ENCODE assay signal across 9 cellular contexts in the genomic region with DNA sequence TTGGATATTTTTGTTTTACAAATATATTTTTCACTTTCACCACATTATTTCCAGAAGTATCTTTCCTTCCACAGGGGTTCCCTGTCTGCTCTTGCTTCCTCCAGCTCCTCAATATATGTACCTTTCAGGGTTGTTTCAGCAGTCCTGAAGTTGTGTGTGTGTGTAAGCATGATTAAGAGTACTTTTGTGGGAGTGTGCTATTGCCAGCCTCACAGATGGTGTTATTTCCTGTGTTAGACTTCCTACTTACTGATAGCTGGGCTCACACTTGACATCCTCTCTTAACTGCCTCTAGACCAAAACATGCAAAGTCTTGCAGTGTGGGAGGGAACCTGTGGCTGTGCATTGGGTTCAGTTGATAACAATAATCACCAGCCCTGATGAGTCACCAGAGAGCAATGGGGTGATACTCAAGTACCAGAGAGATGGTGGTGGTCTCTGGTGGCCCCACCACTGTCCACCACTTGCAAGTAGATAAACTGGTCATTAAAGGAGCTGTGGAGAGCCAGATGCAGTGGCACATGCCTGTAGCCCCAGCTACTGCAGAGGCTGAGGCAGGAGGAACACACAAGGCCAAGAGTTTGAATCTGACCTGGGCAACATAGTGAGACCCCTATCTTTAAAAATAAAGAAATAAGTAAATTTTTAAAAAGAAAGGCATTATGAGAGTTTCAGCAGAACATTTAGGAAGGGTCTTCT.
DNase-seq lines count a peak whose midpoint lies in the region; ATAC-seq and TF ChIP-seq lines count a peak whose summit lies in the region.
"Had no signal": no experiment of that assay in that cellular context is flagged by ENCODE, and none has a peak within 500 bp of the region (broad histone marks: within the 10 kb centered on the region; RNA-seq: fewer than 3 reads in every experiment).

No MANE protein-coding gene starts in this region.

- H3K4me3 ChIP-seq in heart left ventricle (no peak overlapping the region), left ventricle myocardium inferior (no peak overlapping the region)
- H3K4me3 ChIP-seq: cardiac muscle cell had no signal

- ATAC-seq in heart left ventricle = peak in 3 of 4 donors; percentile 16 to 79 (median 78)
- peak; percentile 83 for ATAC-seq in HG03097 (IDR thresholded peaks at IDR 0.05; ENCODE audit: low FRiP score, unreplicated experiment)

- H3K9me3 ChIP-seq in heart left ventricle (no peaks in the 10 kb centered on the region), left ventricle myocardium inferior (replicated peaks) (no peaks in the 10 kb centered on the region)

- H3K27me3 ChIP-seq in heart left ventricle (peaks cover 0 to 4% (median 0%) of the 10 kb centered on the region in 9 donors), left ventricle myocardium inferior (ENCODE audit: low read depth) (no peaks in the 10 kb centered on the region)
- H3K27me3 ChIP-seq: cardiac muscle cell had no signal

- TF ChIP-seq CTCF in heart left ventricle (IDR thresholded peaks at IDR 0.05) (no peak), left ventricle myocardium inferior (IDR thresholded peaks at IDR 0.05; ENCODE audit: borderline replicate concordance) (no peak)

- TF ChIP-seq POLR2A in heart left ventricle (IDR thresholded peaks at IDR 0.05) = no peak

- DNase-seq in heart left ventricle = no peak
- no peak for DNase-seq in left ventricle myocardium inferior
- peak; percentile 94 for DNase-seq in SKM-1 treated with dmso at 0.1 percent for 144 hours (lab: John Stamatoyannopoulos, UW; ENCODE audit: unreplicated experiment)
- peak; percentile 49 for DNase-seq in central memory CD4-positive, alpha-beta T cell
- peak; percentile 14 to 18 for DNase-seq in stimulated activated CD8-positive, alpha-beta memory T cell treated with anti-CD3 and anti-CD28 coated beads, Interleukin-4, amount 100 ng/mL, for 4 hours (ENCODE audit: low read depth in 2 of 2, low spot score in 1 of 2)
- DNase-seq in cerebellar nuclear complex (lab: John Stamatoyannopoulos, UW) = no peak
- no peak for DNase-seq in putamen (ENCODE audit: low spot score)

- H3K27ac ChIP-seq in heart left ventricle (peak overlapping the region in 1 of 12 donors; percentile 61), left ventricle myocardium inferior (replicated peaks) (no peak overlapping the region)
- H3K27ac ChIP-seq: cardiac muscle cell had no signal

- intact Hi-C loops in heart left ventricle (cut with DNase I) (no loop called here), left ventricle myocardium inferior (cut with micrococcal nuclease) (no loop called here)

- H3K36me3 ChIP-seq in heart left ventricle (no peaks in the 10 kb centered on the region), left ventricle myocardium inferior (no peaks in the 10 kb centered on the region)
- H3K36me3 ChIP-seq: cardiac muscle cell had no signal

- peaks cover 0 to 24% (median 0%) of the 10 kb centered on the region in 12 donors for H3K4me1 ChIP-seq in heart left ventricle
- H3K4me1 ChIP-seq in left ventricle myocardium inferior = no peaks in the 10 kb centered on the region

Comparison
In these comparisons a context has a peak if more than half of its experiments do, and no peak if none do; other contexts are left out.
1. DNase-seq: peak in SKM-1 treated with dmso at 0.1 percent for 144 hours (single experiment), central memory CD4-positive, alpha-beta T cell (single experiment) and stimulated activated CD8-positive, alpha-beta memory T cell treated with anti-CD3 and anti-CD28 coated beads, Interleukin-4, amount 100 ng/mL, for 4 hours (2 of 2); none in heart left ventricle (0 of 5), left ventricle myocardium inferior (single experiment), cerebellar nuclear complex (0 of 2) and putamen (single experiment).